In genomic region chr14:73739899-73740685, GRCh38 we compare ENCODE assay signal across 10 cellular contexts. TPM values are rescaled to one million over a fixed set of nuclear protein-coding genes. Genes with fewer than 3 reads are reported as not detected.
DNase-seq lines count a peak whose midpoint lies in the region; ATAC-seq, FAIRE-seq and TF ChIP-seq lines count a peak whose summit lies in the region.
"Had no signal": no experiment of that assay in that cellular context is flagged by ENCODE, and none has a peak within 500 bp of the region (broad histone marks: within the 10 kb centered on the region; RNA-seq: fewer than 3 reads in every experiment).

No MANE protein-coding gene starts in this region.

- H3K4me3 Mint-ChIP-seq in HFFc6, result peak overlapping the region; percentile 83; the same call in 1 of the 2 replicates
- H3K4me3 Mint-ChIP-seq in stimulated activated naive CD8-positive, alpha-beta T cell treated with anti-CD3 and anti-CD28 coated beads, Interleukin-15, amount 100 ng/mL, for 72 hours, result peak overlapping the region in 1 of 2 donors; percentile 15

- no peaks in the 10 kb centered on the region for H3K9me3 ChIP-seq in adrenal gland (replicated peaks in 1 of 3)

- TF ChIP-seq POLR2A in adrenal gland (IDR thresholded peaks at IDR 0.05) (no peak), H54 (IDR thresholded peaks at IDR 0.05; ENCODE audit: low read depth, low read length) (no peak)

- no peak for TF ChIP-seq CTCF in HFFc6 (IDR thresholded peaks at IDR 0.05)
- no peak for TF ChIP-seq CTCF in adrenal gland (IDR thresholded peaks at IDR 0.05)

- H3K4me1 ChIP-seq in adrenal gland (replicated peaks in 1 of 2), result peaks cover 52 to 57% of the 10 kb centered on the region in 2 donors

- H3K27me3 Mint-ChIP-seq in HFFc6 (ENCODE audit: insufficient read depth), result peaks cover 2% of the 10 kb centered on the region
- no peaks in the 10 kb centered on the region for H3K27me3 Mint-ChIP-seq in stimulated activated naive CD8-positive, alpha-beta T cell treated with anti-CD3 and anti-CD28 coated beads, Interleukin-15, amount 100 ng/mL, for 72 hours

- no peaks in the 10 kb centered on the region for H3K27me3 ChIP-seq in adrenal gland

- H3K36me3 ChIP-seq in adrenal gland (replicated peaks in 1 of 2), result peaks cover 0 to 46% of the 10 kb centered on the region in 2 donors

- H3K9me3 Mint-ChIP-seq in HFFc6, result no peaks in the 10 kb centered on the region
- no peaks in the 10 kb centered on the region for H3K9me3 Mint-ChIP-seq in stimulated activated naive CD8-positive, alpha-beta T cell treated with anti-CD3 and anti-CD28 coated beads, Interleukin-15, amount 100 ng/mL, for 72 hours

- H3K4me3 ChIP-seq in adrenal gland, result peak overlapping the region in 1 of 4 donors; percentile 46

- WGBS in adrenal gland, 4 donors, result 59 to 75% (median 64%) methylated on average over 6 to 12 of the region's 12 CpGs

- no peak for ATAC-seq in left lobe of liver
- no peak for ATAC-seq in stimulated activated naive CD8-positive, alpha-beta T cell treated with anti-CD3 and anti-CD28 coated beads, Interleukin-15, amount 100 ng/mL, for 72 hours
- ATAC-seq in GM21786 (IDR thresholded peaks at IDR 0.05; ENCODE audit: unreplicated experiment), result no peak
- ATAC-seq in HG02981 (IDR thresholded peaks at IDR 0.05; ENCODE audit: unreplicated experiment), result no peak

- peaks cover 53% of the 10 kb centered on the region for H3K4me1 Mint-ChIP-seq in HFFc6 (ENCODE audit: low read depth)
- H3K4me1 Mint-ChIP-seq in stimulated activated naive CD8-positive, alpha-beta T cell treated with anti-CD3 and anti-CD28 coated beads, Interleukin-15, amount 100 ng/mL, for 72 hours, result peaks cover 73% of the 10 kb centered on the region

- no peak for FAIRE-seq in H54 (lab: Jason Lieb, UNC)

- no peak for DNase-seq in HFFc6
- DNase-seq in adrenal gland, result peak in 4 of 7 donors; percentile 29 to 48 (median 38)
- peak; percentile 55 for DNase-seq in left lobe of liver (ENCODE audit: low spot score)
- no peak for DNase-seq in stimulated activated naive CD8-positive, alpha-beta T cell treated with anti-CD3 and anti-CD28 coated beads, Interleukin-15, amount 100 ng/mL, for 72 hours
- DNase-seq in H54 (ENCODE audit: insufficient read length, low spot score), result no peak
- DNase-seq in DMS79 treated with DMSO at 0.1 percent for 48 hours (lab: John Stamatoyannopoulos, UW), result no peak
- DNase-seq: Kasumi-1; stimulated activated CD4-positive, alpha-beta T cell treated with anti-CD3 and anti-CD28 coated beads, Interleukin-4, amount 100 ng/mL, for 24 hours had no signal

- intact Hi-C loops in adrenal gland (cut with DNase I), result loop anchor here (5.0 to 10.0 kb wide), 2 partner anchors 65 to 87 kb away; no protein-coding TSS in a partner anchor

- H3K27ac Mint-ChIP-seq in HFFc6, result peak overlapping the region; percentile 89
- H3K27ac Mint-ChIP-seq in stimulated activated naive CD8-positive, alpha-beta T cell treated with anti-CD3 and anti-CD28 coated beads, Interleukin-15, amount 100 ng/mL, for 72 hours, result peak overlapping the region; percentile 69 to 71

- H3K27ac ChIP-seq in adrenal gland, result peak overlapping the region; percentile 39 to 90 (median 71)

- peaks cover 6% of the 10 kb centered on the region; the same call in 1 of the 2 replicates for H3K36me3 Mint-ChIP-seq in HFFc6 (ENCODE audit: low read depth)

RNA-seq across cellular contexts. Expression of gene PNMA1, which starts 25.9 kb away (rescaled TPM):
- total RNA-seq in HFFc6 (2021; fragmentation: NEBNext Ultra II Directional; extraction: Animal tissue kit (Norgen Biotek cat#: 25700)), result 10 to 100 TPM; 51.1 to 60.9 (median 53.2) TPM
- total RNA-seq in adrenal gland (10 to 100 TPM; 23.1 to 74.6 (median 43.2) TPM), left lobe of liver (2.3 TPM)
- 10 to 100 TPM; 14.4 to 52.5 (median 16.7) TPM for polyA plus RNA-seq in adrenal gland

Comparison
In these comparisons a context has a peak if more than half of its experiments do, and no peak if none do; other contexts are left out.
1. DNase-seq: peak in adrenal gland (4 of 7) and left lobe of liver (single experiment); none in HFFc6 (single experiment), stimulated activated naive CD8-positive, alpha-beta T cell treated with anti-CD3 and anti-CD28 coated beads, Interleukin-15, amount 100 ng/mL, for 72 hours (0 of 2), H54 (single experiment) and DMS79 treated with DMSO at 0.1 percent for 48 hours (single experiment).